Comparison of ENCODE assay signal across 1 cellular context in genomic region chr3:185508330-185508729, GRCh38.
TF ChIP-seq lines count a peak whose summit lies in the region.

No MANE protein-coding gene starts in this region.

TF ChIP-seq in HepG2, 621 proteins besides CTCF, POLR2A, EP300 and RAD21 (continued from another document):
- TF ChIP-seq GLI4 (CRISPR knock-in tag; IDR thresholded peaks at IDR 0.05; ENCODE audit: borderline replicate concordance): no peak
- TF ChIP-seq NR2F1 (CRISPR knock-in tag; IDR thresholded peaks at IDR 0.05): no peak
- TF ChIP-seq ZNF468 (CRISPR knock-in tag; IDR thresholded peaks at IDR 0.05): no peak
- no peak for TF ChIP-seq ZNF570 (CRISPR knock-in tag; IDR thresholded peaks at IDR 0.05; ENCODE audit: borderline replicate concordance)
- no peak for TF ChIP-seq ZMAT3 (CRISPR knock-in tag; conservative IDR thresholded peaks at IDR 0.05)
- no peak for TF ChIP-seq FOSL1 (CRISPR knock-in tag; IDR thresholded peaks at IDR 0.05; ENCODE audit: borderline replicate concordance)
- TF ChIP-seq NFKBIZ (CRISPR knock-in tag; IDR thresholded peaks at IDR 0.05): no peak
- no peak for TF ChIP-seq ZNF407 (CRISPR knock-in tag; IDR thresholded peaks at IDR 0.05; ENCODE audit: not compliant biosample characterization)
- no peak for TF ChIP-seq U2AF1 (optimal IDR thresholded peaks at IDR 0.05; ENCODE audit: low read depth, low read length)
- TF ChIP-seq ZNF709 (CRISPR knock-in tag; IDR thresholded peaks at IDR 0.05): no peak
- TF ChIP-seq ZBTB25 (CRISPR knock-in tag; IDR thresholded peaks at IDR 0.05): no peak
TF ChIP-seq in HepG2: peak in this region for 0.
